In genomic region chr22:22037740-22038139, GRCh38 we compare ENCODE assay signal across 1 cellular context.
TF ChIP-seq lines count a peak whose summit lies in the region.

No MANE protein-coding gene starts in this region.

TF ChIP-seq in GM12878, 131 proteins besides CTCF, POLR2A, EP300 and RAD21 (continued from another document):
- TF ChIP-seq, protein P1, sequence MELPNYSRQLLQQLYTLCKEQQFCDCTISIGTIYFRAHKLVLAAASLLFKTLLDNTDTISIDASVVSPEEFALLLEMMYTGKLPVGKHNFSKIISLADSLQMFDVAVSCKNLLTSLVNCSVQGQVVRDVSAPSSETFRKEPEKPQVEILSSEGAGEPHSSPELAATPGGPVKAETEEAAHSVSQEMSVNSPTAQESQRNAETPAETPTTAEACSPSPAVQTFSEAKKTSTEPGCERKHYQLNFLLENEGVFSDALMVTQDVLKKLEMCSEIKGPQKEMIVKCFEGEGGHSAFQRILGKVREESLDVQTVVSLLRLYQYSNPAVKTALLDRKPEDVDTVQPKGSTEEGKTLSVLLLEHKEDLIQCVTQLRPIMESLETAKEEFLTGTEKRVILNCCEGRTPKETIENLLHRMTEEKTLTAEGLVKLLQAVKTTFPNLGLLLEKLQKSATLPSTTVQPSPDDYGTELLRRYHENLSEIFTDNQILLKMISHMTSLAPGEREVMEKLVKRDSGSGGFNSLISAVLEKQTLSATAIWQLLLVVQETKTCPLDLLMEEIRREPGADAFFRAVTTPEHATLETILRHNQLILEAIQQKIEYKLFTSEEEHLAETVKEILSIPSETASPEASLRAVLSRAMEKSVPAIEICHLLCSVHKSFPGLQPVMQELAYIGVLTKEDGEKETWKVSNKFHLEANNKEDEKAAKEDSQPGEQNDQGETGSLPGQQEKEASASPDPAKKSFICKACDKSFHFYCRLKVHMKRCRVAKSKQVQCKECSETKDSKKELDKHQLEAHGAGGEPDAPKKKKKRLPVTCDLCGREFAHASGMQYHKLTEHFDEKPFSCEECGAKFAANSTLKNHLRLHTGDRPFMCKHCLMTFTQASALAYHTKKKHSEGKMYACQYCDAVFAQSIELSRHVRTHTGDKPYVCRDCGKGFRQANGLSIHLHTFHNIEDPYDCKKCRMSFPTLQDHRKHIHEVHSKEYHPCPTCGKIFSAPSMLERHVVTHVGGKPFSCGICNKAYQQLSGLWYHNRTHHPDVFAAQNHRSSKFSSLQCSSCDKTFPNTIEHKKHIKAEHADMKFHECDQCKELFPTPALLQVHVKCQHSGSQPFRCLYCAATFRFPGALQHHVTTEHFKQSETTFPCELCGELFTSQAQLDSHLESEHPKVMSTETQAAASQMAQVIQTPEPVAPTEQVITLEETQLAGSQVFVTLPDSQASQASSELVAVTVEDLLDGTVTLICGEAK (IDR thresholded peaks at IDR 0.05; ENCODE audit: borderline replicate concordance): no peak
